10 cellular contexts compared by ENCODE assay signal in the genomic region with DNA sequence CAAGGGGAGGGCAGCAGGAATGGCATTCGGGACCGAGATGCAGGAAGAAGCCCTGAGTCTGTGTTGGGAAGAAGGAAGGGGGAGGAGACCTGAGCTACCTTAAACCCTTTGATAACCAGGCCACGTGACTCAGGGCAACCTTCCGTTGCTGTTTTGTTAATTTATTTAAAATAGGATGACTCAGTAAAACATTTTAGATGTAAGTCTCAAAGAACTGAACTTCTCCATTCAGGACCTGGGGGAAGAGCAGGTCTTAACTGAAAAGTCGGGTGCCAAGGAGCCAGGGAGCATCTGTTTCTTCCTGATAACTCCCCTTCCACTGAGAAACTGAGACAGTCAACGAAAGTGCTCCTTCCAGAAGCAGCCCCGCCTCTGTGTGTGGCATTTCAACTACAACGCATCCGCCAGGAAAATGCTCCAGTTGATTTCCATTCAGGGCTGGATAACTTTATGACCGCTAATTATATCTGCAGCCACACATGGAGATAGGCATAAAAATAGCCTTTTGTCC.
A peak's percentile ranks its signal among the peaks of the same experiment; 100 is the strongest.
DNase-seq lines count a peak whose midpoint lies in the region; ATAC-seq and TF ChIP-seq lines count a peak whose summit lies in the region.
"Had no signal": no experiment of that assay in that cellular context is flagged by ENCODE, and none has a peak within 500 bp of the region (broad histone marks: within the 10 kb centered on the region; RNA-seq: fewer than 3 reads in every experiment).

No MANE protein-coding gene starts in this region.

- intact Hi-C loops in CD14-positive monocyte (cut with micrococcal nuclease) = loop anchor here in 1 of 2 donors (10.0 kb wide), 1 partner anchor 122 kb away; no protein-coding TSS in a partner anchor

- H3K4me1 ChIP-seq in mesendoderm (ENCODE audit: control insufficient read depth, low read depth, low read length) = peaks cover 20% of the 10 kb centered on the region

- H2BK120ac ChIP-seq in mesendoderm (ENCODE audit: low read depth, low read length) = no peak overlapping the region

- H3K4me3 Mint-ChIP-seq in CD14-positive monocyte = no peak overlapping the region
- no peak overlapping the region for H3K4me3 Mint-ChIP-seq in effector memory CD8-positive, alpha-beta T cell
- no peak overlapping the region for H3K4me3 Mint-ChIP-seq in glutamatergic neuron (ENCODE audit: unreplicated experiment)

- no peak overlapping the region for H2BK15ac ChIP-seq in mesendoderm (replicated peaks; ENCODE audit: low read depth)

- H3K23ac ChIP-seq in mesendoderm (ENCODE audit: low read length) = no peak overlapping the region

- no peak for DNase-seq in CD14-positive monocyte (ENCODE audit: low spot score)
- peak; percentile 81 to 83 for DNase-seq in NCI-H526 (lab: John Stamatoyannopoulos, UW)
- no peak for DNase-seq in effector memory CD8-positive, alpha-beta T cell
- DNase-seq in mesendoderm = peak; percentile 56
- DNase-seq in ecto neural progenitor cell (ENCODE audit: low spot score) = no peak
- DNase-seq in NCI-H2196 treated with DMSO at 0.1 percent for 48 hours (lab: John Stamatoyannopoulos, UW; ENCODE audit: unreplicated experiment) = no peak
- DNase-seq in NCI-H1930 (lab: John Stamatoyannopoulos, UW) = no peak
- no peak for DNase-seq in glutamatergic neuron
- DNase-seq: DND-41 had no signal

- H3K36me3 Mint-ChIP-seq in CD14-positive monocyte (peaks cover 59 to 60% of the 10 kb centered on the region in 2 donors), glutamatergic neuron (ENCODE audit: unreplicated experiment) (peaks cover 6% of the 10 kb centered on the region)
- H3K36me3 Mint-ChIP-seq in effector memory CD8-positive, alpha-beta T cell (ENCODE audit: insufficient read depth) = peaks cover 47% of the 10 kb centered on the region

- H3K4me1 Mint-ChIP-seq in CD14-positive monocyte = peaks cover 79% of the 10 kb centered on the region
- H3K4me1 Mint-ChIP-seq in effector memory CD8-positive, alpha-beta T cell (ENCODE audit: low read depth in 2 of 2) = peaks cover 33 to 52% of the 10 kb centered on the region in 2 donors
- H3K4me1 Mint-ChIP-seq in glutamatergic neuron (ENCODE audit: low read depth, unreplicated experiment) = peaks cover 31% of the 10 kb centered on the region

- no peak overlapping the region for H3K56ac ChIP-seq in mesendoderm (ENCODE audit: low read length)

- no peak overlapping the region for H4K8ac ChIP-seq in mesendoderm (ENCODE audit: low read depth, low read length)

- no peak overlapping the region for H3K4ac ChIP-seq in mesendoderm (ENCODE audit: low read depth, low read length)

- H4K5ac ChIP-seq in mesendoderm (ENCODE audit: low read length) = no peak overlapping the region

- H3K9me3 Mint-ChIP-seq in CD14-positive monocyte (no peaks in the 10 kb centered on the region), glutamatergic neuron (ENCODE audit: unreplicated experiment) (no peaks in the 10 kb centered on the region)
- no peaks in the 10 kb centered on the region for H3K9me3 Mint-ChIP-seq in effector memory CD8-positive, alpha-beta T cell

- no peak overlapping the region for H3K18ac ChIP-seq in mesendoderm (ENCODE audit: low read length)

- H3K27me3 Mint-ChIP-seq in CD14-positive monocyte (ENCODE audit: low read depth in 3 of 3) (no peaks in the 10 kb centered on the region), glutamatergic neuron (ENCODE audit: unreplicated experiment) (no peaks in the 10 kb centered on the region)
- no peaks in the 10 kb centered on the region for H3K27me3 Mint-ChIP-seq in effector memory CD8-positive, alpha-beta T cell

- H3K9ac ChIP-seq in mesendoderm (ENCODE audit: low read length) = no peak overlapping the region

- no peak for ATAC-seq in effector memory CD8-positive, alpha-beta T cell (replicated peaks)
- ATAC-seq: SK-N-SH treated with all-trans-retinoic acid at 6 μM for 48 hours had no signal

- H2BK5ac ChIP-seq in mesendoderm (ENCODE audit: low read length) = no peak overlapping the region

- H3K27ac ChIP-seq in mesendoderm (ENCODE audit: low read depth, low read length) = no peak overlapping the region

- no CpG with 5 or more reads among the region's 10 CpGs for WGBS in mesendoderm (ENCODE audit: extremely low coverage, insufficient coverage, low lambda C conversion rate)

- no peaks in the 10 kb centered on the region for H3K79me2 ChIP-seq in mesendoderm (ENCODE audit: control insufficient read depth, insufficient read depth, low read length)

- no peak overlapping the region for H3K4me3 ChIP-seq in mesendoderm (ENCODE audit: low read length)

- no peak overlapping the region for H2AK5ac ChIP-seq in mesendoderm (ENCODE audit: low read length)

- H3K27ac Mint-ChIP-seq in CD14-positive monocyte = peak overlapping the region; percentile 64 to 95 (median 87)
- peak overlapping the region; percentile 67 to 79 for H3K27ac Mint-ChIP-seq in effector memory CD8-positive, alpha-beta T cell
- H3K27ac Mint-ChIP-seq in glutamatergic neuron (ENCODE audit: unreplicated experiment) = no peak overlapping the region

- no peak overlapping the region for H3K4me2 ChIP-seq in mesendoderm (ENCODE audit: low read length)

- no peaks in the 10 kb centered on the region for H3K27me3 ChIP-seq in mesendoderm (ENCODE audit: insufficient read depth, low read length, poor library complexity)

- H3K36me3 ChIP-seq in mesendoderm (ENCODE audit: control insufficient read depth, insufficient read depth, low read length) = no peaks in the 10 kb centered on the region

- TF ChIP-seq CTCF in CD14-positive monocyte (IDR thresholded peaks at IDR 0.05) = no peak
- no peak for TF ChIP-seq CTCF in glutamatergic neuron (IDR thresholded peaks at IDR 0.05; ENCODE audit: partially characterized antibody, unreplicated experiment)

- no peaks in the 10 kb centered on the region for H3K79me1 ChIP-seq in mesendoderm (ENCODE audit: low read length)

Comparison
In these comparisons a context has a peak if more than half of its experiments do, and no peak if none do; other contexts are left out.
1. DNase-seq: peak in NCI-H526 (2 of 2) and mesendoderm (single experiment); none in CD14-positive monocyte (single experiment), effector memory CD8-positive, alpha-beta T cell (0 of 3), ecto neural progenitor cell (single experiment), NCI-H2196 treated with DMSO at 0.1 percent for 48 hours (single experiment), NCI-H1930 (0 of 2) and glutamatergic neuron (single experiment).